Comparison of ENCODE assay signal across 1 cellular context in the genomic region with DNA sequence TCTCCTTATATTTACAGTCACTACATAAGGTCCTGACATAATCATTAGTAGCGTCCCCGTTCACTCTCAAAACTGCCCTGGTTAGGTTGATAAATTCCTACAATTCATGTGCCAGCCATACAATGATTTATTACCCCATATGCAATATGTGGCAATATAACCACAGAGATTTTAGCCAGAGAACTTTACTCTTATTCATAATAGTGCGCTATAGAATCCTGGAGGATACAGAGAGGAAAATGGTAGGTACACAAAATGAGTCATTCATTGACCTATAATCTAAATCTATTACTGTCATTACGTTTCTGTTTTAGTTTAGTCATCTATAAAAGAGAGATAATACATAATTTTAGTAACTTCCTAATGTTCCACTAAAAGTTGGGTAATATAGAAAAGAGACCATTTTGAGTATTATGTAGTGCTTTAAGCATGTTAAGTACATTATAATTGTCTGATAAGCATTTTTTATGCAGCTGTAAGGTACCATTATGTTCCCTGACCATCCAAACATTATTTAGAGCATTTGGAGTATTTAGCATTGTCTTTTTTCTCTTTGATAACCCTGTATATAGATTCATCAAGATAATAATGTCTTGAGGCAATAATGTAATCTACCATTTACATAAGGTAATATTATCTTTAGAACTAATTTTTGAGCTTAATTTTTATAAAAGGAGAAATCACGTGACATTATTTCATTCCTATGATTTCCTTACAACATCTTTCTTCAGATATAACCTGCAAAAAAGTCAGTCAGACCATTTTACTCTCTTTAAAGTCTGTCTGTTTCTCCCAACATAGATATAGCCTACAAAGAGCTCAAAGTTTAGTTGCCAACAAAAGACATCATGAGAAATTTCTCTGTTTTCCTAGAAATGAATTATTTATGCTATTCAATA.
TF ChIP-seq lines count a peak whose summit lies in the region.

No MANE protein-coding gene starts in this region.

TF ChIP-seq in SK-N-SH treated with all-trans-retinoic acid at 6 μM for 48 hours, 23 proteins besides CTCF, POLR2A, EP300 and RAD21 (continued from another document):
- TF ChIP-seq, protein P1, sequence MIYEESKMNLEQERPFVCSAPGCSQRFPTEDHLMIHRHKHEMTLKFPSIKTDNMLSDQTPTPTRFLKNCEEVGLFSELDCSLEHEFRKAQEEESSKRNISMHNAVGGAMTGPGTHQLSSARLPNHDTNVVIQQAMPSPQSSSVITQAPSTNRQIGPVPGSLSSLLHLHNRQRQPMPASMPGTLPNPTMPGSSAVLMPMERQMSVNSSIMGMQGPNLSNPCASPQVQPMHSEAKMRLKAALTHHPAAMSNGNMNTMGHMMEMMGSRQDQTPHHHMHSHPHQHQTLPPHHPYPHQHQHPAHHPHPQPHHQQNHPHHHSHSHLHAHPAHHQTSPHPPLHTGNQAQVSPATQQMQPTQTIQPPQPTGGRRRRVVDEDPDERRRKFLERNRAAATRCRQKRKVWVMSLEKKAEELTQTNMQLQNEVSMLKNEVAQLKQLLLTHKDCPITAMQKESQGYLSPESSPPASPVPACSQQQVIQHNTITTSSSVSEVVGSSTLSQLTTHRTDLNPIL (CRISPR knock-in tag; IDR thresholded peaks at IDR 0.05; ENCODE audit: low read depth) = peak; percentile 64; the same call in 1 of the 2 replicates
- TF ChIP-seq, protein P2, sequence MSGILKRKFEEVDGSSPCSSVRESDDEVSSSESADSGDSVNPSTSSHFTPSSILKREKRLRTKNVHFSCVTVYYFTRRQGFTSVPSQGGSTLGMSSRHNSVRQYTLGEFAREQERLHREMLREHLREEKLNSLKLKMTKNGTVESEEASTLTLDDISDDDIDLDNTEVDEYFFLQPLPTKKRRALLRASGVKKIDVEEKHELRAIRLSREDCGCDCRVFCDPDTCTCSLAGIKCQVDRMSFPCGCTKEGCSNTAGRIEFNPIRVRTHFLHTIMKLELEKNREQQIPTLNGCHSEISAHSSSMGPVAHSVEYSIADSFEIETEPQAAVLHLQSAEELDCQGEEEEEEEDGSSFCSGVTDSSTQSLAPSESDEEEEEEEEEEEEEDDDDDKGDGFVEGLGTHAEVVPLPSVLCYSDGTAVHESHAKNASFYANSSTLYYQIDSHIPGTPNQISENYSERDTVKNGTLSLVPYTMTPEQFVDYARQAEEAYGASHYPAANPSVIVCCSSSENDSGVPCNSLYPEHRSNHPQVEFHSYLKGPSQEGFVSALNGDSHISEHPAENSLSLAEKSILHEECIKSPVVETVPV (CRISPR knock-in tag; IDR thresholded peaks at IDR 0.05) = peak; percentile 44; the same call in 1 of the 2 replicates
- no peak for TF ChIP-seq GLIS3 (CRISPR knock-in tag; IDR thresholded peaks at IDR 0.05)
- TF ChIP-seq ARNTL (CRISPR knock-in tag; IDR thresholded peaks at IDR 0.05; ENCODE audit: borderline replicate concordance, low read depth) = no peak
- TF ChIP-seq OSR1 (CRISPR knock-in tag; IDR thresholded peaks at IDR 0.05) = no peak
- TF ChIP-seq ZNF70 (CRISPR knock-in tag; IDR thresholded peaks at IDR 0.05) = no peak
- TF ChIP-seq ZNF8 (CRISPR knock-in tag; IDR thresholded peaks at IDR 0.05) = no peak
- no peak for TF ChIP-seq CSDC2 (CRISPR knock-in tag; IDR thresholded peaks at IDR 0.05)
- TF ChIP-seq, protein P3, sequence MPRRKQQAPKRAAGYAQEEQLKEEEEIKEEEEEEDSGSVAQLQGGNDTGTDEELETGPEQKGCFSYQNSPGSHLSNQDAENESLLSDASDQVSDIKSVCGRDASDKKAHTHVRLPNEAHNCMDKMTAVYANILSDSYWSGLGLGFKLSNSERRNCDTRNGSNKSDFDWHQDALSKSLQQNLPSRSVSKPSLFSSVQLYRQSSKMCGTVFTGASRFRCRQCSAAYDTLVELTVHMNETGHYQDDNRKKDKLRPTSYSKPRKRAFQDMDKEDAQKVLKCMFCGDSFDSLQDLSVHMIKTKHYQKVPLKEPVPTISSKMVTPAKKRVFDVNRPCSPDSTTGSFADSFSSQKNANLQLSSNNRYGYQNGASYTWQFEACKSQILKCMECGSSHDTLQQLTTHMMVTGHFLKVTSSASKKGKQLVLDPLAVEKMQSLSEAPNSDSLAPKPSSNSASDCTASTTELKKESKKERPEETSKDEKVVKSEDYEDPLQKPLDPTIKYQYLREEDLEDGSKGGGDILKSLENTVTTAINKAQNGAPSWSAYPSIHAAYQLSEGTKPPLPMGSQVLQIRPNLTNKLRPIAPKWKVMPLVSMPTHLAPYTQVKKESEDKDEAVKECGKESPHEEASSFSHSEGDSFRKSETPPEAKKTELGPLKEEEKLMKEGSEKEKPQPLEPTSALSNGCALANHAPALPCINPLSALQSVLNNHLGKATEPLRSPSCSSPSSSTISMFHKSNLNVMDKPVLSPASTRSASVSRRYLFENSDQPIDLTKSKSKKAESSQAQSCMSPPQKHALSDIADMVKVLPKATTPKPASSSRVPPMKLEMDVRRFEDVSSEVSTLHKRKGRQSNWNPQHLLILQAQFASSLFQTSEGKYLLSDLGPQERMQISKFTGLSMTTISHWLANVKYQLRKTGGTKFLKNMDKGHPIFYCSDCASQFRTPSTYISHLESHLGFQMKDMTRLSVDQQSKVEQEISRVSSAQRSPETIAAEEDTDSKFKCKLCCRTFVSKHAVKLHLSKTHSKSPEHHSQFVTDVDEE (CRISPR knock-in tag; IDR thresholded peaks at IDR 0.05) = no peak
- 0 out of 2 replicates have a peak, but pooled peaks have one; percentile 34 for TF ChIP-seq TCF4 (CRISPR knock-in tag; IDR thresholded peaks at IDR 0.05; ENCODE audit: borderline replicate concordance)
- TF ChIP-seq TOX (CRISPR knock-in tag; IDR thresholded peaks at IDR 0.05; ENCODE audit: borderline replicate concordance) = no peak
- TF ChIP-seq, protein P4, sequence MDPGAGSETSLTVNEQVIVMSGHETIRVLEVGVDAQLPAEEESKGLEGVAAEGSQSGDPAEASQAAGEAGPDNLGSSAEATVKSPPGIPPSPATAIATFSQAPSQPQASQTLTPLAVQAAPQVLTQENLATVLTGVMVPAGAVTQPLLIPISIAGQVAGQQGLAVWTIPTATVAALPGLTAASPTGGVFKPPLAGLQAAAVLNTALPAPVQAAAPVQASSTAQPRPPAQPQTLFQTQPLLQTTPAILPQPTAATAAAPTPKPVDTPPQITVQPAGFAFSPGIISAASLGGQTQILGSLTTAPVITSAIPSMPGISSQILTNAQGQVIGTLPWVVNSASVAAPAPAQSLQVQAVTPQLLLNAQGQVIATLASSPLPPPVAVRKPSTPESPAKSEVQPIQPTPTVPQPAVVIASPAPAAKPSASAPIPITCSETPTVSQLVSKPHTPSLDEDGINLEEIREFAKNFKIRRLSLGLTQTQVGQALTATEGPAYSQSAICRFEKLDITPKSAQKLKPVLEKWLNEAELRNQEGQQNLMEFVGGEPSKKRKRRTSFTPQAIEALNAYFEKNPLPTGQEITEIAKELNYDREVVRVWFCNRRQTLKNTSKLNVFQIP (CRISPR knock-in tag; IDR thresholded peaks at IDR 0.05; ENCODE audit: borderline replicate concordance, low read depth) = no peak
- no peak for TF ChIP-seq ZNF565 (CRISPR knock-in tag; conservative IDR thresholded peaks at IDR 0.05; ENCODE audit: low read depth)
- TF ChIP-seq, protein P5, sequence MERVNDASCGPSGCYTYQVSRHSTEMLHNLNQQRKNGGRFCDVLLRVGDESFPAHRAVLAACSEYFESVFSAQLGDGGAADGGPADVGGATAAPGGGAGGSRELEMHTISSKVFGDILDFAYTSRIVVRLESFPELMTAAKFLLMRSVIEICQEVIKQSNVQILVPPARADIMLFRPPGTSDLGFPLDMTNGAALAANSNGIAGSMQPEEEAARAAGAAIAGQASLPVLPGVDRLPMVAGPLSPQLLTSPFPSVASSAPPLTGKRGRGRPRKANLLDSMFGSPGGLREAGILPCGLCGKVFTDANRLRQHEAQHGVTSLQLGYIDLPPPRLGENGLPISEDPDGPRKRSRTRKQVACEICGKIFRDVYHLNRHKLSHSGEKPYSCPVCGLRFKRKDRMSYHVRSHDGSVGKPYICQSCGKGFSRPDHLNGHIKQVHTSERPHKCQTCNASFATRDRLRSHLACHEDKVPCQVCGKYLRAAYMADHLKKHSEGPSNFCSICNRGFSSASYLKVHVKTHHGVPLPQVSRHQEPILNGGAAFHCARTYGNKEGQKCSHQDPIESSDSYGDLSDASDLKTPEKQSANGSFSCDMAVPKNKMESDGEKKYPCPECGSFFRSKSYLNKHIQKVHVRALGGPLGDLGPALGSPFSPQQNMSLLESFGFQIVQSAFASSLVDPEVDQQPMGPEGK (CRISPR knock-in tag; IDR thresholded peaks at IDR 0.05; ENCODE audit: borderline replicate concordance) = peak; percentile 23; the same call in 1 of the 2 replicates
- no peak for TF ChIP-seq RARB (CRISPR knock-in tag; IDR thresholded peaks at IDR 0.05)
- no peak for TF ChIP-seq ZFP3 (CRISPR knock-in tag; IDR thresholded peaks at IDR 0.05)
- no peak for TF ChIP-seq ESRRG (CRISPR knock-in tag; IDR thresholded peaks at IDR 0.05)
- TF ChIP-seq ZFP30 (CRISPR knock-in tag; IDR thresholded peaks at IDR 0.05) = no peak
